ENCODE assay signal across 11 cellular contexts in the genomic region with DNA sequence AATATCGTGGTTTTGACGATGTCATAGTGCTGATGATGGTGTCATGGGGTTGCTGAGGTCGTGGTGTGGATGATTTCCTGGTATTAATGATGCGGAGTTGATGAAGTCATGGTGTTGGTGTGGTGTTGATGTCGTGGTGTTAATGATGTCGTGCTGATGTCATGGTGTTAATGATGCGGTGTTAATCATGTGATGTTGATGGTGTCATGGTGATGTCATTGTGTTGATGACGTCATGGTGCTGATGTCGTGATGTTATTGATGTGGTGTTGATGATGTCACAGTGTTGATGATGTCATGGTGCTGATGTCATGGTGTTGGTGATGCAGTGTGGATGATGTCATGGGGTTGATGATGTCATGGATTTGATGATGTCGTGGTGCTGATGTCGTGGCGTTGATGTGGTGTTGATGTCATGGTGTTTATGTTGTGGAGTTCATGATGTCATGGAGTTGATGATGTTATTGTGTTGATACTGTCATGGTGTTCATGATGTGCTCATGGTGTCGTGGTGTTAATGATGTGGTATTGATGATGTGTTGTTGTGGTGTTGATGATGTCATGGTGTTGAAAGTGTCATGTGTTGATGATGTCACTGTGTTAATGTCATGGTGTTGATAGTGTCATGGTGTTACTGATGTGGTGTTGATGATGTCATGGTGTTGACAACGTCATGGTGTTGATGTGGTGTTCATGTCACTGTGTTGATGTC. TPM values are rescaled to one million over a fixed set of nuclear protein-coding genes. Genes with fewer than 3 reads are reported as not detected.
A peak's percentile ranks its signal among the peaks of the same experiment; 100 is the strongest.
DNase-seq lines count a peak whose midpoint lies in the region; ATAC-seq and TF ChIP-seq lines count a peak whose summit lies in the region.
"Had no signal": no experiment of that assay in that cellular context is flagged by ENCODE, and none has a peak within 500 bp of the region (broad histone marks: within the 10 kb centered on the region; RNA-seq: fewer than 3 reads in every experiment).

No MANE protein-coding gene starts in this region.

- no peak overlapping the region for H3K4me3 Mint-ChIP-seq in activated T-helper 2 cell treated with anti-CD3 and anti-CD28 coated beads, Interferon-gamma antibody, Interleukin-2, Interleukin-4, amounts not matched to agents 10 μg/mL and 5 μg/mL and 100 μg/mL, durations not matched to agents 14 hours and 24 hours and 36 hours (ENCODE audit: low read depth)
- H3K4me3 Mint-ChIP-seq in glutamatergic neuron (ENCODE audit: unreplicated experiment): no peak overlapping the region
- H3K4me3 Mint-ChIP-seq: natural killer cell treated with Interleukin-12 subunit alpha and Interleukin-12 subunit beta and Interleukin-15 and Interleukin-18, amount 100 ng/mL, for 72 hours had no signal

- no peak for TF ChIP-seq CTCF in glutamatergic neuron (IDR thresholded peaks at IDR 0.05; ENCODE audit: partially characterized antibody, unreplicated experiment)

- H3K27me3 Mint-ChIP-seq in activated T-helper 2 cell treated with anti-CD3 and anti-CD28 coated beads, Interferon-gamma antibody, Interleukin-2, Interleukin-4, amounts not matched to agents 10 μg/mL and 5 μg/mL and 100 μg/mL, durations not matched to agents 14 hours and 24 hours and 36 hours (ENCODE audit: low read depth): peaks cover 4% of the 10 kb centered on the region
- H3K27me3 Mint-ChIP-seq in glutamatergic neuron (ENCODE audit: unreplicated experiment): no peaks in the 10 kb centered on the region

- intact Hi-C loops in activated T-helper 2 cell treated with anti-CD3 and anti-CD28 coated beads, Interferon-gamma antibody, Interleukin-2, Interleukin-4, amounts not matched to agents 10 μg/mL and 5 μg/mL and 100 μg/mL, durations not matched to agents 14 hours and 24 hours and 36 hours (cut with micrococcal nuclease): loop anchor here (5.0 kb wide), 1 partner anchor 368 kb away; no protein-coding TSS in a partner anchor

- no peaks in the 10 kb centered on the region for H3K9me3 Mint-ChIP-seq in activated T-helper 2 cell treated with anti-CD3 and anti-CD28 coated beads, Interferon-gamma antibody, Interleukin-2, Interleukin-4, amounts not matched to agents 10 μg/mL and 5 μg/mL and 100 μg/mL, durations not matched to agents 14 hours and 24 hours and 36 hours
- H3K9me3 Mint-ChIP-seq in glutamatergic neuron (ENCODE audit: unreplicated experiment): no peaks in the 10 kb centered on the region
- H3K9me3 Mint-ChIP-seq: natural killer cell treated with Interleukin-12 subunit alpha and Interleukin-12 subunit beta and Interleukin-15 and Interleukin-18, amount 100 ng/mL, for 72 hours had no signal

- DNase-seq in NCI-H1694 (lab: John Stamatoyannopoulos, UW) (peak; percentile 8), NCI-H1694 treated with DMSO at 0.1 percent for 48 hours (lab: John Stamatoyannopoulos, UW) (no peak), HS-5 (ENCODE audit: low read depth) (peak; percentile 10), glutamatergic neuron (peak; percentile 55), HuH-7.5 (ENCODE audit: low spot score) (no peak)
- DNase-seq in activated T-helper 2 cell treated with anti-CD3 and anti-CD28 coated beads, Interferon-gamma antibody, Interleukin-2, Interleukin-4, amounts not matched to agents 10 μg/mL and 5 μg/mL and 100 μg/mL, durations not matched to agents 14 hours and 24 hours and 36 hours (ENCODE audit: low spot score): peak; percentile 49
- DNase-seq: SHP77 treated with DMSO at 0.1 percent for 48 hours had no signal

- ATAC-seq in GM18498 (IDR thresholded peaks at IDR 0.05; ENCODE audit: unreplicated experiment): no peak
- ATAC-seq in GM19023 (IDR thresholded peaks at IDR 0.05; ENCODE audit: unreplicated experiment): no peak
- ATAC-seq: natural killer cell treated with Interleukin-12 subunit alpha and Interleukin-12 subunit beta and Interleukin-15 and Interleukin-18, amount 100 ng/mL, for 72 hours had no signal

- peaks cover 4% of the 10 kb centered on the region for H3K4me1 Mint-ChIP-seq in activated T-helper 2 cell treated with anti-CD3 and anti-CD28 coated beads, Interferon-gamma antibody, Interleukin-2, Interleukin-4, amounts not matched to agents 10 μg/mL and 5 μg/mL and 100 μg/mL, durations not matched to agents 14 hours and 24 hours and 36 hours (ENCODE audit: low read depth)
- H3K4me1 Mint-ChIP-seq in glutamatergic neuron (ENCODE audit: low read depth, unreplicated experiment): no peaks in the 10 kb centered on the region

- no peak overlapping the region for H3K27ac Mint-ChIP-seq in activated T-helper 2 cell treated with anti-CD3 and anti-CD28 coated beads, Interferon-gamma antibody, Interleukin-2, Interleukin-4, amounts not matched to agents 10 μg/mL and 5 μg/mL and 100 μg/mL, durations not matched to agents 14 hours and 24 hours and 36 hours
- H3K27ac Mint-ChIP-seq in glutamatergic neuron (ENCODE audit: unreplicated experiment): no peak overlapping the region
- H3K27ac Mint-ChIP-seq: natural killer cell treated with Interleukin-12 subunit alpha and Interleukin-12 subunit beta and Interleukin-15 and Interleukin-18, amount 100 ng/mL, for 72 hours had no signal

- no peaks in the 10 kb centered on the region for H3K36me3 Mint-ChIP-seq in activated T-helper 2 cell treated with anti-CD3 and anti-CD28 coated beads, Interferon-gamma antibody, Interleukin-2, Interleukin-4, amounts not matched to agents 10 μg/mL and 5 μg/mL and 100 μg/mL, durations not matched to agents 14 hours and 24 hours and 36 hours (ENCODE audit: low read depth)
- H3K36me3 Mint-ChIP-seq in glutamatergic neuron (ENCODE audit: unreplicated experiment): no peaks in the 10 kb centered on the region
- H3K36me3 Mint-ChIP-seq: natural killer cell treated with Interleukin-12 subunit alpha and Interleukin-12 subunit beta and Interleukin-15 and Interleukin-18, amount 100 ng/mL, for 72 hours had no signal

RNA-seq across cellular contexts. Expression of a gene that starts 48.5 kb away (rescaled TPM):
- total RNA-seq in activated T-helper 2 cell treated with anti-CD3 and anti-CD28 coated beads, Interferon-gamma antibody, Interleukin-2, Interleukin-4, amounts not matched to agents 10 μg/mL and 5 μg/mL and 100 μg/mL, durations not matched to agents 14 hours and 24 hours and 36 hours: not detected in 2 replicates
- 20.5 TPM for total RNA-seq in glutamatergic neuron (ENCODE audit: unreplicated experiment)
- total RNA-seq: glomerular endothelial cell; natural killer cell treated with Interleukin-12 subunit alpha and Interleukin-12 subunit beta and Interleukin-15 and Interleukin-18, amount 100 ng/mL, for 72 hours had no signal

Comparison
In these comparisons a context has a peak if more than half of its experiments do, and no peak if none do; other contexts are left out.
1. DNase-seq: peak in NCI-H1694 (single experiment), HS-5 (single experiment), activated T-helper 2 cell treated with anti-CD3 and anti-CD28 coated beads, Interferon-gamma antibody, Interleukin-2, Interleukin-4, amounts not matched to agents 10 μg/mL and 5 μg/mL and 100 μg/mL, durations not matched to agents 14 hours and 24 hours and 36 hours (single experiment) and glutamatergic neuron (single experiment); none in NCI-H1694 treated with DMSO at 0.1 percent for 48 hours (single experiment) and HuH-7.5 (single experiment).
2. RNA of a gene that starts 48.5 kb away (total RNA-seq): 20.5 TPM in glutamatergic neuron (single experiment); not detected in activated T-helper 2 cell treated with anti-CD3 and anti-CD28 coated beads, Interferon-gamma antibody, Interleukin-2, Interleukin-4, amounts not matched to agents 10 μg/mL and 5 μg/mL and 100 μg/mL, durations not matched to agents 14 hours and 24 hours and 36 hours; every median in the first group is over 10 times any median in the second.